Comparison of ENCODE assay signal across 10 cellular contexts in the genomic region with DNA sequence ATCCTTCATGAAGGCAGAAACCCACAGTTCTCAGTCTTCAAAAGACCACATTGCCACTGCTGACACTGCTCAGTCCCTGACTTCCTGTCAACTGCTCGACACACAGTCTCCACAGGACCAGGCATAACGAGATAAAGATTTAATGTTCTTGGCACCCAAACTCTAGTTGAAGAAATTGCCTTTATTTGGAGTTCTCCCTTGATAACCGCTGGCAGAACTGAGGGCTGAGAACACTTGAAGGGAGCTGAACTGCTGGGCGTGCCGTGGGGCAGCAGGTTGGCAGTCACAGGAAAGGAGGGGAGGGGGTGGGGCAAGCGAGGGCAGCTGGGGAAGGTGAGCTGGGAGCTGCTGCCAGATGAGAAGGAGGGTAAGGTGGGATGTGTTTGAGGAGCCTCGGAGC. TPM values are rescaled to one million over a fixed set of nuclear protein-coding genes. Genes with fewer than 3 reads are reported as not detected.
DNase-seq lines count a peak whose midpoint lies in the region; ATAC-seq lines count a peak whose summit lies in the region.
"Had no signal": no experiment of that assay in that cellular context is flagged by ENCODE, and none has a peak within 500 bp of the region (broad histone marks: within the 10 kb centered on the region; RNA-seq: fewer than 3 reads in every experiment).

No MANE protein-coding gene starts in this region.

- peak overlapping the region in 1 of 2 donors; percentile 20 for H3K9ac ChIP-seq in duodenal mucosa (ENCODE audit: low read depth in 1 of 2, low read length in 2 of 2)

- DNase-seq in KBM-7 = peak; percentile 9
- DNase-seq in activated CD4-positive, alpha-beta T cell treated with anti-CD3 and anti-CD28 coated beads, Interleukin-2, amount 10 ng/mL, durations not matched to agents 7 days and 5 days = peak; percentile 68
- DNase-seq in stimulated activated CD4-positive, alpha-beta T cell treated with anti-CD3 and anti-CD28 coated beads, Interleukin-4, amount 100 ng/mL, for 1 hour = peak; percentile 29
- DNase-seq in NCI-H128 (lab: John Stamatoyannopoulos, UW; ENCODE audit: unreplicated experiment) = no peak
- no peak for DNase-seq in GM03348 (ENCODE audit: low spot score)
- no peak for DNase-seq in cardiac septum (ENCODE audit: low spot score)
- DNase-seq: NCI-H1694, SJCRH30 had no signal

- CTCF ChIA-PET in activated CD4-positive, alpha-beta T cell treated with anti-CD3 and anti-CD28 coated beads, Interleukin-2, amount 10 ng/mL, durations not matched to agents 7 days and 5 days (lab: Charles Lee) = interaction anchor here (1.1 to 3.8 kb wide), 3 partner anchors 47 to 520 kb away, joined by 3 to 23 read pairs (median 13); partner anchors contain the start of genes EEIG2 and PRPF38B

- H3K27ac Mint-ChIP-seq in activated CD4-positive, alpha-beta T cell treated with anti-CD3 and anti-CD28 coated beads, Interleukin-2, amount 10 ng/mL, durations not matched to agents 7 days and 5 days = peak overlapping the region; percentile 97

- no peaks in the 10 kb centered on the region for H3K27me3 Mint-ChIP-seq in activated CD4-positive, alpha-beta T cell treated with anti-CD3 and anti-CD28 coated beads, Interleukin-2, amount 10 ng/mL, durations not matched to agents 7 days and 5 days

- peaks cover 46% of the 10 kb centered on the region for H3K36me3 Mint-ChIP-seq in activated CD4-positive, alpha-beta T cell treated with anti-CD3 and anti-CD28 coated beads, Interleukin-2, amount 10 ng/mL, durations not matched to agents 7 days and 5 days (ENCODE audit: low read depth)

- peak overlapping the region; percentile 69 for H3K4me3 Mint-ChIP-seq in activated CD4-positive, alpha-beta T cell treated with anti-CD3 and anti-CD28 coated beads, Interleukin-2, amount 10 ng/mL, durations not matched to agents 7 days and 5 days

- H3K4me1 ChIP-seq in duodenal mucosa (ENCODE audit: control insufficient read depth in 1 of 2, insufficient read depth in 2 of 2, low read length in 2 of 2) = peaks cover 33 to 37% of the 10 kb centered on the region in 2 donors
- H3K4me1 ChIP-seq: SJCRH30 had no signal

- peak overlapping the region; percentile 16 for H3K27ac ChIP-seq in duodenal mucosa (ENCODE audit: low read depth, low read length)
- H3K27ac ChIP-seq: SJCRH30 had no signal

- intact Hi-C loops in cardiac septum (cut with DNase I) = loop anchor here (5.0 kb wide), 1 partner anchor 88 kb away; no protein-coding TSS in a partner anchor

- no peaks in the 10 kb centered on the region for H3K27me3 ChIP-seq in duodenal mucosa (ENCODE audit: control insufficient read depth in 1 of 2, insufficient read depth in 2 of 2, low read length in 2 of 2)
- H3K27me3 ChIP-seq: SJCRH30 had no signal

- peaks cover 6% of the 10 kb centered on the region for H3K9me3 Mint-ChIP-seq in activated CD4-positive, alpha-beta T cell treated with anti-CD3 and anti-CD28 coated beads, Interleukin-2, amount 10 ng/mL, durations not matched to agents 7 days and 5 days

- H3K4me3 ChIP-seq in duodenal mucosa (ENCODE audit: low read depth in 1 of 2, low read length in 2 of 2) = peak overlapping the region in 1 of 2 donors; percentile 9
- H3K4me3 ChIP-seq: SJCRH30 had no signal

- in situ Hi-C loops in KBM-7 (cut with MboI; ENCODE audit: low pct_unique_long_range_greater_than_20kb, low sequenced_read_pairs) = no loop called here

- no peak for ATAC-seq in esophagus mucosa

- peaks cover 72% of the 10 kb centered on the region for H3K4me1 Mint-ChIP-seq in activated CD4-positive, alpha-beta T cell treated with anti-CD3 and anti-CD28 coated beads, Interleukin-2, amount 10 ng/mL, durations not matched to agents 7 days and 5 days

- H3K9me3 ChIP-seq in duodenal mucosa (ENCODE audit: control insufficient read depth in 1 of 2, low read length in 2 of 2) = no peaks in the 10 kb centered on the region
- H3K9me3 ChIP-seq: SJCRH30 had no signal

- no peaks in the 10 kb centered on the region for H3K36me3 ChIP-seq in duodenal mucosa (ENCODE audit: control insufficient read depth in 1 of 2, insufficient read depth in 2 of 2, low read length in 2 of 2)
- H3K36me3 ChIP-seq: SJCRH30 had no signal

- POLR2A ChIA-PET in activated CD4-positive, alpha-beta T cell treated with anti-CD3 and anti-CD28 coated beads, Interleukin-2, amount 10 ng/mL, durations not matched to agents 7 days and 5 days (lab: Charles Lee) = interaction anchor here (2.8 kb wide), 1 partner anchor 47 kb away, joined by 24 read pairs; the partner anchor contains the start of gene PRPF38B

RNA-seq across cellular contexts. Expression of gene HENMT1, which starts 15.9 kb away (rescaled TPM):
- total RNA-seq in activated CD4-positive, alpha-beta T cell treated with anti-CD3 and anti-CD28 coated beads, Interleukin-2, amount 10 ng/mL, durations not matched to agents 7 days and 5 days = 10 to 100 TPM; 22.7 to 23.6 TPM
- total RNA-seq in cardiac septum (1.1 TPM), esophagus mucosa (2.2 TPM)
- total RNA-seq: SJCRH30 had no signal

RNA-seq across cellular contexts. Expression of gene PRPF38B, which starts 47.1 kb away (rescaled TPM):
- 10 to 100 TPM; 76.4 to 79.8 TPM for total RNA-seq in activated CD4-positive, alpha-beta T cell treated with anti-CD3 and anti-CD28 coated beads, Interleukin-2, amount 10 ng/mL, durations not matched to agents 7 days and 5 days
- 16.4 TPM for total RNA-seq in cardiac septum
- total RNA-seq in esophagus mucosa = 16.0 TPM

Comparison
In these comparisons a context has a peak if more than half of its experiments do, and no peak if none do; other contexts are left out.
1. DNase-seq: peak in KBM-7 (single experiment), activated CD4-positive, alpha-beta T cell treated with anti-CD3 and anti-CD28 coated beads, Interleukin-2, amount 10 ng/mL, durations not matched to agents 7 days and 5 days (single experiment) and stimulated activated CD4-positive, alpha-beta T cell treated with anti-CD3 and anti-CD28 coated beads, Interleukin-4, amount 100 ng/mL, for 1 hour (single experiment); none in NCI-H128 (single experiment), GM03348 (single experiment) and cardiac septum (single experiment).